20 cellular contexts compared by ENCODE assay signal in the genomic region with DNA sequence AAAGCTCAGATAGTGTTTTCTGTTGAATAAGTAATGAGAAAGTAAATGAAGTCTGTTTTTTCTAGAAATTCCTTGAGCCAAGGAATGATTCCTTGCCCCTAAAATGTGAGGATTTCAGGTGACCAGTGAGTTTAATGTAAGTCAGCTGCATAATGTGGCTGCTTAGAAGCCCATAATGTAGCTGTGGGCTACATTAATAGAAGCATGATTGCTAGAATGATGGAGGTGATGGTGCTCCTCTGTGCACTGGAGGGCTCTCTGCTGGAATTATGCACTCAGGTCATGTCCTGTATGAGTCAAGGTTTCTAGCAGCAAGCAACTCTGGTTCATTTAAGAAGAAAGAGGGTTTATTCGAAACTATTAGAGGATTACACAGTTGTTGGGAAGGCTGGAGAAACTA.
"Had no signal": no experiment of that assay in that cellular context is flagged by ENCODE, and none has a peak within 500 bp of the region (broad histone marks: within the 10 kb centered on the region; RNA-seq: fewer than 3 reads in every experiment).

No MANE protein-coding gene starts in this region.

- FAIRE-seq: HepG2 had no signal

- H3K9ac ChIP-seq: KMS-11 had no signal

- ATAC-seq: HepG2, Panc1, PC-3 had no signal

- H3K27ac ChIP-seq: KMS-11, RWPE1 had no signal

- DNase-seq: IMR-90, Kasumi-1, MM.1S, NCI-H1092 treated with DMSO at 0.1 percent for 48 hours, NCI-H1436, NCI-H187, NCI-H2029, NCI-H2081 treated with DMSO at 0.1 percent for 48 hours, NCI-H2171, NCI-H226, NCI-H446, NCI-H510A, NCI-H524 treated with DMSO at 0.1 percent for 48 hours, NCI-H774, PC-3, SHP77 had no signal

- H3K4me2 ChIP-seq: KMS-11 had no signal
